ENCODE assay signal across 29 cellular contexts in genomic region chr15:61426466-61426865, GRCh38.
DNase-seq lines count a peak whose midpoint lies in the region; ATAC-seq, FAIRE-seq and TF ChIP-seq lines count a peak whose summit lies in the region.
"Had no signal": no experiment of that assay in that cellular context is flagged by ENCODE, and none has a peak within 500 bp of the region (broad histone marks: within the 10 kb centered on the region; RNA-seq: fewer than 3 reads in every experiment).

No MANE protein-coding gene starts in this region.

- H3K4me3 ChIP-seq in HUES48 (ENCODE audit: low read depth, low read length) (no peak overlapping the region), iPS-18a (ENCODE audit: low read length) (peak overlapping the region; percentile 9), HAP-1 (no peak overlapping the region), spleen (no peak overlapping the region)
- H3K4me3 ChIP-seq: A549; BLaER1 treated with 17β-estradiol and CSF1 and Interleukin-3, amounts not matched to agents 10 nM and 100 nM; GM12878; SJSA1 had no signal

- H3K4me1 ChIP-seq in HUES48 (ENCODE audit: control insufficient read depth, insufficient read depth, low read length) = peaks cover 25% of the 10 kb centered on the region
- H3K4me1 ChIP-seq in iPS-18a (ENCODE audit: control insufficient read depth, low read depth, low read length) = peaks cover 16% of the 10 kb centered on the region
- peaks cover 2% of the 10 kb centered on the region; the same call in 1 of the 2 replicates for H3K4me1 ChIP-seq in HAP-1
- H3K4me1 ChIP-seq in spleen = no peaks in the 10 kb centered on the region
- H3K4me1 ChIP-seq: A549, SJSA1 had no signal

- no peak for FAIRE-seq in GM12891 (lab: Jason Lieb, UNC)
- FAIRE-seq: A549, D721Med, GM12878 had no signal

- H3K27me3 ChIP-seq in HUES48 (ENCODE audit: control insufficient read depth, insufficient read depth, low read length) (no peaks in the 10 kb centered on the region), iPS-18a (ENCODE audit: control insufficient read depth, insufficient read depth, low read length) (no peaks in the 10 kb centered on the region), HAP-1 (ENCODE audit: low read depth) (no peaks in the 10 kb centered on the region; the same call in 1 of the 2 replicates), spleen (replicated peaks in 1 of 7) (no peaks in the 10 kb centered on the region)
- H3K27me3 ChIP-seq: BLaER1 treated with 17β-estradiol and CSF1 and Interleukin-3, amounts not matched to agents 10 nM and 100 nM; SJSA1 had no signal

- H3K27me3 Mint-ChIP-seq in WTC11 (ENCODE audit: low read depth) = no peaks in the 10 kb centered on the region

- CTCF ChIA-PET in WTC11 (lab: Charles Lee) = interaction anchor here (0.5 kb wide), 1 partner anchor 149 kb away, joined by 3 read pairs; no protein-coding TSS in a partner anchor

- peaks cover 27% of the 10 kb centered on the region for H3K4me1 Mint-ChIP-seq in WTC11

- peaks cover 3% of the 10 kb centered on the region; the same call in 1 of the 2 replicates for H3K9me3 Mint-ChIP-seq in WTC11
- H3K9me3 Mint-ChIP-seq: CD4-positive, alpha-beta T cell; H9 had no signal

- H3K36me3 ChIP-seq in HUES48 (ENCODE audit: control insufficient read depth, insufficient read depth, low read length) (no peaks in the 10 kb centered on the region), iPS-18a (ENCODE audit: control insufficient read depth, low read depth, low read length) (no peaks in the 10 kb centered on the region), HAP-1 (replicated peaks) (no peaks in the 10 kb centered on the region), spleen (no peaks in the 10 kb centered on the region)
- H3K36me3 ChIP-seq: BLaER1 treated with 17β-estradiol and CSF1 and Interleukin-3, amounts not matched to agents 10 nM and 100 nM; SJSA1 had no signal

- 46 to 79% (median 53%) methylated on average over 1 of the region's 1 CpG for WGBS in spleen, 5 donors

- H3K36me3 Mint-ChIP-seq in WTC11 = no peaks in the 10 kb centered on the region

- DNase-seq in WTC11 (ENCODE audit: low spot score) (no peak), HAP-1 (ENCODE audit: low spot score in 2 of 2) (no peak), GM12891 (ENCODE audit: insufficient read length, low spot score) (no peak), spleen (no peak)
- DNase-seq: AML-193; CD4-positive, alpha-beta T cell; EL; GDM1; H9; HFFc6; Karpas-422; MV-4-11; NCI-H1105; NCI-H1436 treated with DMSO at 0.1 percent for 48 hours; NCI-H187 treated with DMSO at 0.1 percent for 48 hours; NCI-H446 treated with DMSO at 0.1 percent for 48 hours; NCI-H526; NCI-H82; NK-92 treated with Interleukin-12 subunit alpha and Interleukin-12 subunit beta, amount 100 ng/mL, for 24 hours; PC-3; Right ventricle myocardium superior had no signal

- TF ChIP-seq POLR2A in GM12891 (IDR thresholded peaks at IDR 0.05; ENCODE audit: low read depth, low read length) (no peak), spleen (IDR thresholded peaks at IDR 0.05) (no peak)

- peak overlapping the region; percentile 47; the same call in 1 of the 2 replicates for H3K27ac Mint-ChIP-seq in WTC11
- H3K27ac Mint-ChIP-seq: CD4-positive, alpha-beta T cell; HFFc6 had no signal

- H3K9me3 ChIP-seq in HUES48 (ENCODE audit: control insufficient read depth, insufficient read depth, low read length) (no peaks in the 10 kb centered on the region), iPS-18a (ENCODE audit: control insufficient read depth, low read depth, low read length) (no peaks in the 10 kb centered on the region), HAP-1 (0 out of 2 replicates have a peak, but pooled peaks cover 2% of the 10 kb centered on the region), spleen (no peaks in the 10 kb centered on the region)
- H3K9me3 ChIP-seq: A549; BLaER1 treated with 17β-estradiol and CSF1 and Interleukin-3, amounts not matched to agents 10 nM and 100 nM; SJSA1 had no signal

- H3K9ac ChIP-seq in HUES48 (ENCODE audit: low read depth, low read length) (no peak overlapping the region), iPS-18a (ENCODE audit: low read length) (no peak overlapping the region)
- H3K9ac ChIP-seq: BLaER1 treated with 17β-estradiol and CSF1 and Interleukin-3, amounts not matched to agents 10 nM and 100 nM had no signal

- H3K27ac ChIP-seq in HUES48 (ENCODE audit: low read depth, low read length) (peak overlapping the region; percentile 73), iPS-18a (ENCODE audit: low read length) (no peak overlapping the region), spleen (no peak overlapping the region)
- H3K27ac ChIP-seq: A549; BLaER1 treated with 17β-estradiol and CSF1 and Interleukin-3, amounts not matched to agents 10 nM and 100 nM; SJSA1 had no signal

- POLR2A ChIA-PET in WTC11 (lab: Charles Lee) = no interaction called here

- in situ Hi-C loops in HAP-1 (cut with MboI; ENCODE audit: low sequenced_read_pairs) = no loop called here

- intact Hi-C loops in spleen (cut with DNase I; ENCODE audit: low total_unique reads) = no loop called here

- ATAC-seq in WTC11 = peak; percentile 81
- no peak for ATAC-seq in GM21526 (IDR thresholded peaks at IDR 0.05; ENCODE audit: low FRiP score, unreplicated experiment)
- ATAC-seq: A549, GM12878, PC-3 had no signal

- no peak overlapping the region for H3K4me3 Mint-ChIP-seq in WTC11
- H3K4me3 Mint-ChIP-seq: CD4-positive, alpha-beta T cell; H9; HFFc6 had no signal

- no peak for TF ChIP-seq CTCF in WTC11 (IDR thresholded peaks at IDR 0.05)
- no peak for TF ChIP-seq CTCF in spleen (IDR thresholded peaks at IDR 0.05 in 8 of 11, conservative IDR thresholded peaks at IDR 0.05 in 3 of 11)

TF ChIP-seq in WTC11, 78 proteins besides CTCF, POLR2A, EP300 and RAD21 (continues in another document):
- TF ChIP-seq ERG (CRISPR knock-in tag; IDR thresholded peaks at IDR 0.05) (no peak), ZBTB43 (CRISPR knock-in tag; IDR thresholded peaks at IDR 0.05) (no peak), CREB1 (CRISPR knock-in tag; IDR thresholded peaks at IDR 0.05) (no peak), ZNF416 (CRISPR knock-in tag; IDR thresholded peaks at IDR 0.05) (no peak)
- TF ChIP-seq, protein P1, sequence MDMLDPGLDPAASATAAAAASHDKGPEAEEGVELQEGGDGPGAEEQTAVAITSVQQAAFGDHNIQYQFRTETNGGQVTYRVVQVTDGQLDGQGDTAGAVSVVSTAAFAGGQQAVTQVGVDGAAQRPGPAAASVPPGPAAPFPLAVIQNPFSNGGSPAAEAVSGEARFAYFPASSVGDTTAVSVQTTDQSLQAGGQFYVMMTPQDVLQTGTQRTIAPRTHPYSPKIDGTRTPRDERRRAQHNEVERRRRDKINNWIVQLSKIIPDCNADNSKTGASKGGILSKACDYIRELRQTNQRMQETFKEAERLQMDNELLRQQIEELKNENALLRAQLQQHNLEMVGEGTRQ (CRISPR knock-in tag; IDR thresholded peaks at IDR 0.05) = no peak

TF ChIP-seq in GM12891, 5 proteins besides CTCF, POLR2A, EP300 and RAD21:
- TF ChIP-seq TAF1 (IDR thresholded peaks at IDR 0.05; ENCODE audit: low read depth, low read length) = no peak
- TF ChIP-seq POLR2AphosphoS5 (IDR thresholded peaks at IDR 0.05; ENCODE audit: low read depth, low read length) = no peak
- no peak for TF ChIP-seq POU2F2 (IDR thresholded peaks at IDR 0.05; ENCODE audit: low read depth, low read length)
- TF ChIP-seq SPI1 (IDR thresholded peaks at IDR 0.05; ENCODE audit: low read depth, low read length) = no peak
- no peak for TF ChIP-seq PAX5 (IDR thresholded peaks at IDR 0.05; ENCODE audit: insufficient read depth, low read length, severe bottlenecking)
